ENCODE assay signal across 9 cellular contexts in the genomic region with DNA sequence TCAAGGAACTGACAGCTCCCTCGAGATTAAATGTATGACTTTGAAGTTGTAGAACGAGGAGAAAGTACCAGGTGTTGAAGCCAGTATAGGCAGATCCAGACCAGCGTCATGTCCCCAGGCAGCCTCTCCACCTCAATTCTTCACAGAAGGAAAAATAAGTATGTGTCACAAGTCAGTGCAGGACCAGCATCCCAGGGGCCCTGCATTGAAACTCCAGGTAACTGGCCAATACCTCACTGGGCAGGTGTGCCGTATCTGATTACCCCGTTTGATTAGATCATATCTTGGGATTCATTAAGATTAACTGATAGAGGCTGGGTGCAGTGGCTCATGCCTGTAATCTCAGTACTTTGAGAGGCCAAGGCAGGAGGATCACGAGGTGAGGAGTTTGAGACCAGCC.
"Had no signal": no experiment of that assay in that cellular context is flagged by ENCODE, and none has a peak within 500 bp of the region (broad histone marks: within the 10 kb centered on the region; RNA-seq: fewer than 3 reads in every experiment).

No MANE protein-coding gene starts in this region.

- H3K27ac Mint-ChIP-seq: HFFc6, IgD-negative memory B cell had no signal

- H3K36me3 ChIP-seq: HAP-1 had no signal

- DNase-seq: GM23248, GOT3, H7, HFFc6 had no signal

- H3K4me3 ChIP-seq: GM23248, HAP-1 had no signal

- H3K36me3 Mint-ChIP-seq: IgD-negative memory B cell had no signal

- H3K4me3 Mint-ChIP-seq: HFFc6, IgD-negative memory B cell had no signal

- H3K9me3 ChIP-seq: HAP-1 had no signal

- H3K9me3 Mint-ChIP-seq: IgD-negative memory B cell had no signal

- H3K4me1 ChIP-seq: HAP-1 had no signal

- ATAC-seq: HCT116, HepG2 had no signal

- FAIRE-seq: HepG2 had no signal

- H3K27ac ChIP-seq: GM23248, HL-60 had no signal
